Comparison of ENCODE assay signal across 8 cellular contexts in genomic region chr6:33592595-33593413, GRCh38. TPM values are rescaled to one million over a fixed set of nuclear protein-coding genes. Genes with fewer than 3 reads are reported as not detected.
DNase-seq lines count a peak whose midpoint lies in the region; ATAC-seq, FAIRE-seq and TF ChIP-seq lines count a peak whose summit lies in the region.

No MANE protein-coding gene starts in this region.

- FAIRE-seq in small intestine (lab: Jason Lieb, UNC), result no peak

- H3K9me3 ChIP-seq in ES-I3 (ENCODE audit: control insufficient read depth, insufficient read depth, low read length) (no peaks in the 10 kb centered on the region), small intestine (ENCODE audit: control insufficient read depth, low read depth) (no peaks in the 10 kb centered on the region)

- H3K4me3 ChIP-seq in epithelial cell of proximal tubule (ENCODE audit: low read depth, low read length) (peak overlapping the region; percentile 21), small intestine (ENCODE audit: low read depth in 1 of 2, low read length in 2 of 2) (peak overlapping the region in 1 of 2 donors; percentile 40)

- DNase-seq in activated CD4-positive, alpha-beta T cell treated with anti-CD3 and anti-CD28 coated beads, Interleukin-2, amount 50 U/mL, for 4 hours, result peak; percentile 43 to 44
- DNase-seq in epithelial cell of proximal tubule (ENCODE audit: low read depth) (no peak), small intestine (peak; percentile 62), cerebellar cortex (ENCODE audit: low spot score) (no peak), LoVo (ENCODE audit: low spot score) (no peak), GDM1 (lab: John Stamatoyannopoulos, UW) (no peak)

- no peak for TF ChIP-seq CTCF in epithelial cell of proximal tubule (conservative IDR thresholded peaks at IDR 0.05; ENCODE audit: low read depth, low read length)

- H3K4me1 ChIP-seq in ES-I3 (ENCODE audit: insufficient read depth, low read length), result peaks cover 25% of the 10 kb centered on the region
- peaks cover 4 to 7% of the 10 kb centered on the region in 2 donors for H3K4me1 ChIP-seq in small intestine (ENCODE audit: control insufficient read depth in 2 of 2, insufficient read depth in 1 of 2, low read depth in 1 of 2, low read length in 1 of 2)

- peak; percentile 56 for ATAC-seq in HG02678 (IDR thresholded peaks at IDR 0.05; ENCODE audit: unreplicated experiment)

- WGBS in small intestine, 3 donors, result 27 to 32% (median 27%) methylated on average over 51 to 57 of the region's 57 CpGs

- H3K36me3 ChIP-seq in ES-I3 (ENCODE audit: insufficient read depth, low read length) (no peaks in the 10 kb centered on the region), small intestine (ENCODE audit: control insufficient read depth in 2 of 2, insufficient read depth in 2 of 2, low read length in 2 of 2) (no peaks in the 10 kb centered on the region)

- no peaks in the 10 kb centered on the region for H3K27me3 ChIP-seq in small intestine (ENCODE audit: control insufficient read depth in 2 of 2, insufficient read depth in 2 of 2, low read length in 2 of 2)

- peak overlapping the region; percentile 68 to 70 for H3K27ac ChIP-seq in small intestine (ENCODE audit: low read depth in 1 of 2, low read length in 1 of 2)

- H3K9ac ChIP-seq in ES-I3 (ENCODE audit: low read depth, low read length), result peak overlapping the region; percentile 44; the same call in 1 of the 2 replicates

RNA-seq across cellular contexts. Expression of gene BAK1, which starts 12.7 kb away (rescaled TPM):
- total RNA-seq in epithelial cell of proximal tubule, result 17.9 and 18.6 TPM in 2 replicates
- polyA plus RNA-seq in small intestine, result 100 to 1,000 TPM in 1 of 3 donors, 10 to 100 TPM in 2; 75.6 to 100 (median 85.7) TPM

RNA-seq across cellular contexts. Expression of gene ITPR3, which starts 28.3 kb away (rescaled TPM):
- total RNA-seq in epithelial cell of proximal tubule, result 69.3 and 74.4 TPM in 2 replicates
- polyA plus RNA-seq in small intestine, result 10 to 100 TPM; 51.6 to 62.7 (median 55.5) TPM

Comparison
In these comparisons a context has a peak if more than half of its experiments do, and no peak if none do; other contexts are left out.
1. DNase-seq: peak in activated CD4-positive, alpha-beta T cell treated with anti-CD3 and anti-CD28 coated beads, Interleukin-2, amount 50 U/mL, for 4 hours (2 of 2) and small intestine (single experiment); none in epithelial cell of proximal tubule (single experiment), cerebellar cortex (single experiment), LoVo (single experiment) and GDM1 (single experiment).